ENCODE assay signal across 2 cellular contexts in the genomic region with DNA sequence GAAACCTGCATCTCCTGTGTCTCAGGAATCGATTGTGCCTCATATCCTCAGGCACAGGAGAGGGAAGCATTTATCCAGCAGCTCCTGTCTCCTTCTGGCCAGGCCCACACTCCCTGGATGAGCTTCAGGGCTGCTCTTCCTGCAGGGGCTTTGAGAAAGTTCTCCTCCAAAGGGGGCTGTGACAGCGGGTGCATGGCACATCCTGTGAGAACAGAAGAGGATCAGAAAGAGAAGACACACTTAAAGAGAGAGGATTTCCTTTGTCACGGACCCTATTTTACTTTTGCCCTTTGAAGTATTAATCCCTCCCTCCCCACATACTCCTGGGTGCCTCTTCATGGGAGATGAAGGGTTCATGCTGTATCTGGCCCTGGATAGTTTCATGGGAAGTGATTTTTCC.
TF ChIP-seq lines count a peak whose summit lies in the region.

No MANE protein-coding gene starts in this region.

TF ChIP-seq in SK-N-SH, 30 proteins besides CTCF, POLR2A, EP300 and RAD21 (continued from another document):
- TF ChIP-seq, protein P1, sequence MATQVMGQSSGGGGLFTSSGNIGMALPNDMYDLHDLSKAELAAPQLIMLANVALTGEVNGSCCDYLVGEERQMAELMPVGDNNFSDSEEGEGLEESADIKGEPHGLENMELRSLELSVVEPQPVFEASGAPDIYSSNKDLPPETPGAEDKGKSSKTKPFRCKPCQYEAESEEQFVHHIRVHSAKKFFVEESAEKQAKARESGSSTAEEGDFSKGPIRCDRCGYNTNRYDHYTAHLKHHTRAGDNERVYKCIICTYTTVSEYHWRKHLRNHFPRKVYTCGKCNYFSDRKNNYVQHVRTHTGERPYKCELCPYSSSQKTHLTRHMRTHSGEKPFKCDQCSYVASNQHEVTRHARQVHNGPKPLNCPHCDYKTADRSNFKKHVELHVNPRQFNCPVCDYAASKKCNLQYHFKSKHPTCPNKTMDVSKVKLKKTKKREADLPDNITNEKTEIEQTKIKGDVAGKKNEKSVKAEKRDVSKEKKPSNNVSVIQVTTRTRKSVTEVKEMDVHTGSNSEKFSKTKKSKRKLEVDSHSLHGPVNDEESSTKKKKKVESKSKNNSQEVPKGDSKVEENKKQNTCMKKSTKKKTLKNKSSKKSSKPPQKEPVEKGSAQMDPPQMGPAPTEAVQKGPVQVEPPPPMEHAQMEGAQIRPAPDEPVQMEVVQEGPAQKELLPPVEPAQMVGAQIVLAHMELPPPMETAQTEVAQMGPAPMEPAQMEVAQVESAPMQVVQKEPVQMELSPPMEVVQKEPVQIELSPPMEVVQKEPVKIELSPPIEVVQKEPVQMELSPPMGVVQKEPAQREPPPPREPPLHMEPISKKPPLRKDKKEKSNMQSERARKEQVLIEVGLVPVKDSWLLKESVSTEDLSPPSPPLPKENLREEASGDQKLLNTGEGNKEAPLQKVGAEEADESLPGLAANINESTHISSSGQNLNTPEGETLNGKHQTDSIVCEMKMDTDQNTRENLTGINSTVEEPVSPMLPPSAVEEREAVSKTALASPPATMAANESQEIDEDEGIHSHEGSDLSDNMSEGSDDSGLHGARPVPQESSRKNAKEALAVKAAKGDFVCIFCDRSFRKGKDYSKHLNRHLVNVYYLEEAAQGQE (IDR thresholded peaks at IDR 0.05; ENCODE audit: low read depth, low read length), result no peak
- TF ChIP-seq SMC3 (IDR thresholded peaks at IDR 0.05; ENCODE audit: low read depth, low read length) (no peak), NRF1 (IDR thresholded peaks at IDR 0.05; ENCODE audit: low read depth, low read length) (no peak), GATA2 (CRISPR knock-in tag; IDR thresholded peaks at IDR 0.05) (no peak), SIN3A (IDR thresholded peaks at IDR 0.05; ENCODE audit: borderline replicate concordance, low read depth, low read length) (no peak)
- TF ChIP-seq, protein P2, sequence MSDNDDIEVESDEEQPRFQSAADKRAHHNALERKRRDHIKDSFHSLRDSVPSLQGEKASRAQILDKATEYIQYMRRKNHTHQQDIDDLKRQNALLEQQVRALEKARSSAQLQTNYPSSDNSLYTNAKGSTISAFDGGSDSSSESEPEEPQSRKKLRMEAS (IDR thresholded peaks at IDR 0.05; ENCODE audit: low read depth), result no peak
- TF ChIP-seq, protein P3, sequence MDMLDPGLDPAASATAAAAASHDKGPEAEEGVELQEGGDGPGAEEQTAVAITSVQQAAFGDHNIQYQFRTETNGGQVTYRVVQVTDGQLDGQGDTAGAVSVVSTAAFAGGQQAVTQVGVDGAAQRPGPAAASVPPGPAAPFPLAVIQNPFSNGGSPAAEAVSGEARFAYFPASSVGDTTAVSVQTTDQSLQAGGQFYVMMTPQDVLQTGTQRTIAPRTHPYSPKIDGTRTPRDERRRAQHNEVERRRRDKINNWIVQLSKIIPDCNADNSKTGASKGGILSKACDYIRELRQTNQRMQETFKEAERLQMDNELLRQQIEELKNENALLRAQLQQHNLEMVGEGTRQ (IDR thresholded peaks at IDR 0.05; ENCODE audit: borderline replicate concordance, low read depth, low read length), result no peak

TF ChIP-seq in SK-N-SH treated with all-trans-retinoic acid at 6 μM for 48 hours, 23 proteins besides CTCF, POLR2A, EP300 and RAD21 (continued from another document):
- TF ChIP-seq, protein P4, sequence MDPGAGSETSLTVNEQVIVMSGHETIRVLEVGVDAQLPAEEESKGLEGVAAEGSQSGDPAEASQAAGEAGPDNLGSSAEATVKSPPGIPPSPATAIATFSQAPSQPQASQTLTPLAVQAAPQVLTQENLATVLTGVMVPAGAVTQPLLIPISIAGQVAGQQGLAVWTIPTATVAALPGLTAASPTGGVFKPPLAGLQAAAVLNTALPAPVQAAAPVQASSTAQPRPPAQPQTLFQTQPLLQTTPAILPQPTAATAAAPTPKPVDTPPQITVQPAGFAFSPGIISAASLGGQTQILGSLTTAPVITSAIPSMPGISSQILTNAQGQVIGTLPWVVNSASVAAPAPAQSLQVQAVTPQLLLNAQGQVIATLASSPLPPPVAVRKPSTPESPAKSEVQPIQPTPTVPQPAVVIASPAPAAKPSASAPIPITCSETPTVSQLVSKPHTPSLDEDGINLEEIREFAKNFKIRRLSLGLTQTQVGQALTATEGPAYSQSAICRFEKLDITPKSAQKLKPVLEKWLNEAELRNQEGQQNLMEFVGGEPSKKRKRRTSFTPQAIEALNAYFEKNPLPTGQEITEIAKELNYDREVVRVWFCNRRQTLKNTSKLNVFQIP (CRISPR knock-in tag; IDR thresholded peaks at IDR 0.05; ENCODE audit: borderline replicate concordance, low read depth), result no peak
- TF ChIP-seq CSDC2 (CRISPR knock-in tag; IDR thresholded peaks at IDR 0.05) (no peak), TOX (CRISPR knock-in tag; IDR thresholded peaks at IDR 0.05; ENCODE audit: borderline replicate concordance) (no peak), BACH2 (CRISPR knock-in tag; IDR thresholded peaks at IDR 0.05; ENCODE audit: borderline replicate concordance) (no peak), ZC3H10 (CRISPR knock-in tag; IDR thresholded peaks at IDR 0.05) (no peak), SNAI2 (CRISPR knock-in tag; IDR thresholded peaks at IDR 0.05) (no peak), ZNF8 (CRISPR knock-in tag; IDR thresholded peaks at IDR 0.05) (no peak)
- TF ChIP-seq, protein P5, sequence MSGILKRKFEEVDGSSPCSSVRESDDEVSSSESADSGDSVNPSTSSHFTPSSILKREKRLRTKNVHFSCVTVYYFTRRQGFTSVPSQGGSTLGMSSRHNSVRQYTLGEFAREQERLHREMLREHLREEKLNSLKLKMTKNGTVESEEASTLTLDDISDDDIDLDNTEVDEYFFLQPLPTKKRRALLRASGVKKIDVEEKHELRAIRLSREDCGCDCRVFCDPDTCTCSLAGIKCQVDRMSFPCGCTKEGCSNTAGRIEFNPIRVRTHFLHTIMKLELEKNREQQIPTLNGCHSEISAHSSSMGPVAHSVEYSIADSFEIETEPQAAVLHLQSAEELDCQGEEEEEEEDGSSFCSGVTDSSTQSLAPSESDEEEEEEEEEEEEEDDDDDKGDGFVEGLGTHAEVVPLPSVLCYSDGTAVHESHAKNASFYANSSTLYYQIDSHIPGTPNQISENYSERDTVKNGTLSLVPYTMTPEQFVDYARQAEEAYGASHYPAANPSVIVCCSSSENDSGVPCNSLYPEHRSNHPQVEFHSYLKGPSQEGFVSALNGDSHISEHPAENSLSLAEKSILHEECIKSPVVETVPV (CRISPR knock-in tag; IDR thresholded peaks at IDR 0.05), result no peak
